8 cellular contexts compared by ENCODE assay signal in the genomic region with DNA sequence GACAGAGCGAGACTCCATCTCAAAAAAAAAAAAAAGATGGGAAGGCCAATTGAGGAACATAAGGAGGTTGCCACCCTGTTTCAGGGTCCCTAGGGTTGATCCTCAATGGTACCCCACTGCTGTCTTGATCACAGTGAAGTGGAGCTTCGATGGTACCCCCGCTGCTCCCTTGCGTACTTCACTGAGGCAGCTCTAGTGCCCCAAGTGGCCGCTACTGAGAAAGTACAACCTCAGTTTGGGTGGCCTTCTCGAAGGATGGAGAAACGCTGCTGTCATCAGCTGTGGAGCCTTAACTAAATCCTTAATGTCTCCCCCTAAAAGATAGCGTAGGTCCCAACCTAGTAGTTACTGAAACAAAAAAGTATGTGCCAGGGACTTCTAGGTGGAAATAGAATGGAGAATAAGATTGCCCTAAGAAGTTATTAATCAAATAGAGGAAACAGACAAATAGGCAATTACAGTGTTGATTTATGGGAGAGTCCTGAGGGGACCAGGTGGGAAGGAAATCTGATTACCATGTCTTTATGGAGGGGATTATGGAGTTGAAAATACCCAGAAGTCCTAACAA. TPM values are rescaled to one million over a fixed set of nuclear protein-coding genes. Genes with fewer than 3 reads are reported as not detected.
DNase-seq lines count a peak whose midpoint lies in the region; ATAC-seq and TF ChIP-seq lines count a peak whose summit lies in the region.

No MANE protein-coding gene starts in this region.

- ATAC-seq in lung (ENCODE audit: insufficient read depth, low FRiP score): no peak
- peak; percentile 72 to 79 for ATAC-seq in stimulated activated naive B cell treated with anti-CD40 and anti-IgM and Interleukin-4, amounts not matched to agents 10 μg/mL and 1 μg/mL and 100 μg/mL, for 72 hours (replicated peaks)
- ATAC-seq in HG03439 (IDR thresholded peaks at IDR 0.05; ENCODE audit: unreplicated experiment): no peak

- no peak overlapping the region for H3K4me3 ChIP-seq in lung

- peaks cover 0 to 4% of the 10 kb centered on the region in 2 donors for H3K4me1 ChIP-seq in lung (ENCODE audit: control insufficient read depth in 2 of 2, insufficient read depth in 2 of 2, low read length in 2 of 2)

- no peaks in the 10 kb centered on the region for H3K9me3 ChIP-seq in lung (ENCODE audit: control insufficient read depth in 2 of 2, insufficient read depth in 1 of 2, low read length in 1 of 2)

- peaks cover 2 to 23% of the 10 kb centered on the region in 2 donors for H3K36me3 ChIP-seq in lung (ENCODE audit: control insufficient read depth in 2 of 2, insufficient read depth in 2 of 2, low read length in 2 of 2)

- TF ChIP-seq CTCF in VCaP (conservative IDR thresholded peaks at IDR 0.05) (peak; percentile 82), chondrocyte (IDR thresholded peaks at IDR 0.05) (peak; percentile 81), lung (IDR thresholded peaks at IDR 0.05; ENCODE audit: control extremely low read depth, extremely low read depth) (peak; percentile 46)

- no peak overlapping the region for H3K4me3 Mint-ChIP-seq in chondrocyte (ENCODE audit: unreplicated experiment)
- H3K4me3 Mint-ChIP-seq in stimulated activated naive B cell treated with anti-CD40 and anti-IgM and Interleukin-4, amounts not matched to agents 10 μg/mL and 1 μg/mL and 100 μg/mL, for 72 hours: no peak overlapping the region

- 19 to 20% methylated on average over 8 of the region's 8 CpGs for WGBS in lung, 2 donors

- H3K27me3 ChIP-seq in lung (ENCODE audit: control insufficient read depth, insufficient read depth): no peaks in the 10 kb centered on the region

- H3K27me3 Mint-ChIP-seq in chondrocyte (ENCODE audit: low read depth): peaks cover 17% of the 10 kb centered on the region
- H3K27me3 Mint-ChIP-seq in stimulated activated naive B cell treated with anti-CD40 and anti-IgM and Interleukin-4, amounts not matched to agents 10 μg/mL and 1 μg/mL and 100 μg/mL, for 72 hours: no peaks in the 10 kb centered on the region

- peaks cover 12% of the 10 kb centered on the region for H3K4me1 Mint-ChIP-seq in chondrocyte (ENCODE audit: low read depth)
- H3K4me1 Mint-ChIP-seq in stimulated activated naive B cell treated with anti-CD40 and anti-IgM and Interleukin-4, amounts not matched to agents 10 μg/mL and 1 μg/mL and 100 μg/mL, for 72 hours: peaks cover 61 to 94% of the 10 kb centered on the region in 2 donors

- H3K36me3 Mint-ChIP-seq in chondrocyte (ENCODE audit: low read depth): peaks cover 13% of the 10 kb centered on the region
- peaks cover 64 to 74% of the 10 kb centered on the region in 2 donors for H3K36me3 Mint-ChIP-seq in stimulated activated naive B cell treated with anti-CD40 and anti-IgM and Interleukin-4, amounts not matched to agents 10 μg/mL and 1 μg/mL and 100 μg/mL, for 72 hours

- DNase-seq in NCI-H146 (lab: John Stamatoyannopoulos, UW) (peak; percentile 27), NCI-H146 treated with DMSO at 0.1 percent for 48 hours (lab: John Stamatoyannopoulos, UW; ENCODE audit: unreplicated experiment) (no peak), KG1 (lab: John Stamatoyannopoulos, UW) (peak; percentile 11), chondrocyte (ENCODE audit: low spot score) (no peak), lung (ENCODE audit: low spot score) (no peak)
- DNase-seq in stimulated activated naive B cell treated with anti-CD40 and anti-IgM and Interleukin-4, amounts not matched to agents 10 μg/mL and 1 μg/mL and 100 μg/mL, for 72 hours: no peak

- H3K27ac ChIP-seq in VCaP (no peak overlapping the region), lung (ENCODE audit: low read depth in 1 of 2, low read length in 1 of 2) (no peak overlapping the region)

- H3K27ac Mint-ChIP-seq in chondrocyte (ENCODE audit: unreplicated experiment): no peak overlapping the region
- peak overlapping the region; percentile 79 for H3K27ac Mint-ChIP-seq in stimulated activated naive B cell treated with anti-CD40 and anti-IgM and Interleukin-4, amounts not matched to agents 10 μg/mL and 1 μg/mL and 100 μg/mL, for 72 hours

- no peaks in the 10 kb centered on the region for H3K9me3 Mint-ChIP-seq in chondrocyte (ENCODE audit: low read depth)
- no peaks in the 10 kb centered on the region for H3K9me3 Mint-ChIP-seq in stimulated activated naive B cell treated with anti-CD40 and anti-IgM and Interleukin-4, amounts not matched to agents 10 μg/mL and 1 μg/mL and 100 μg/mL, for 72 hours

RNA-seq across cellular contexts. Expression of a gene that starts 6.3 kb away (rescaled TPM):
- total RNA-seq in chondrocyte: 50.7 to 54.7 TPM (median 54.3 TPM) in 3 replicates
- total RNA-seq in lung: 10 to 100 TPM; 13.7 to 46.9 TPM
- 10 to 100 TPM; 20.8 to 40.1 TPM for polyA plus RNA-seq in lung

RNA-seq across cellular contexts. Expression of a gene that starts 6.9 kb away (rescaled TPM):
- total RNA-seq in chondrocyte (0.51 to 1.1 TPM (median 1.1 TPM) in 3 replicates), lung (1 to 10 TPM; 5.2 to 6.6 TPM)
- 10 to 100 TPM in 1 of 2 donors, 1 to 10 TPM in 1; 3.1 to 10.6 TPM for polyA plus RNA-seq in lung

RNA-seq across cellular contexts. Expression of a gene that starts 39.4 kb away (rescaled TPM):
- not detected in 3 replicates for total RNA-seq in chondrocyte
- total RNA-seq in lung: 1 to 10 TPM in 1 of 2 donors, under 1 TPM in 1; 0.92 to 3.8 TPM
- polyA plus RNA-seq in lung: 1 to 10 TPM in 1 of 2 donors, under 1 TPM in 1; 0.87 to 1.9 TPM

RNA-seq across cellular contexts. Expression of a gene that starts 46.5 kb away (rescaled TPM):
- 11,782 to 13,339 TPM (median 12,386 TPM) in 3 replicates for total RNA-seq in chondrocyte
- over 10,000 TPM; 30,229 to 39,735 TPM for total RNA-seq in lung
- polyA plus RNA-seq in lung: 100 to 1,000 TPM in 1 of 2 donors, 10 to 100 TPM in 1; 44.8 to 325 TPM

RNA-seq across cellular contexts. Expression of a gene that starts 46.8 kb away (rescaled TPM):
- total RNA-seq in chondrocyte: 31.1 to 55.2 TPM (median 52.2 TPM) in 3 replicates
- 10 to 100 TPM in 1 of 2 donors, 1 to 10 TPM in 1; 9.9 to 32.8 TPM for total RNA-seq in lung
- 10 to 100 TPM; 29.2 to 53.9 TPM for polyA plus RNA-seq in lung

Comparison
In these comparisons a context has a peak if more than half of its experiments do, and no peak if none do; other contexts are left out.
1. DNase-seq: peak in NCI-H146 (single experiment) and KG1 (single experiment); none in NCI-H146 treated with DMSO at 0.1 percent for 48 hours (single experiment), chondrocyte (single experiment), lung (single experiment) and stimulated activated naive B cell treated with anti-CD40 and anti-IgM and Interleukin-4, amounts not matched to agents 10 μg/mL and 1 μg/mL and 100 μg/mL, for 72 hours (single experiment).
2. ATAC-seq: peak in stimulated activated naive B cell treated with anti-CD40 and anti-IgM and Interleukin-4, amounts not matched to agents 10 μg/mL and 1 μg/mL and 100 μg/mL, for 72 hours (2 of 2); none in lung (single experiment) and HG03439 (single experiment).
3. Peak in every context shown above with its lines, with median percentiles within 50 percentile points of each other: CTCF ChIP-seq.